ENCODE assay signal across 1 cellular context in the genomic region with DNA sequence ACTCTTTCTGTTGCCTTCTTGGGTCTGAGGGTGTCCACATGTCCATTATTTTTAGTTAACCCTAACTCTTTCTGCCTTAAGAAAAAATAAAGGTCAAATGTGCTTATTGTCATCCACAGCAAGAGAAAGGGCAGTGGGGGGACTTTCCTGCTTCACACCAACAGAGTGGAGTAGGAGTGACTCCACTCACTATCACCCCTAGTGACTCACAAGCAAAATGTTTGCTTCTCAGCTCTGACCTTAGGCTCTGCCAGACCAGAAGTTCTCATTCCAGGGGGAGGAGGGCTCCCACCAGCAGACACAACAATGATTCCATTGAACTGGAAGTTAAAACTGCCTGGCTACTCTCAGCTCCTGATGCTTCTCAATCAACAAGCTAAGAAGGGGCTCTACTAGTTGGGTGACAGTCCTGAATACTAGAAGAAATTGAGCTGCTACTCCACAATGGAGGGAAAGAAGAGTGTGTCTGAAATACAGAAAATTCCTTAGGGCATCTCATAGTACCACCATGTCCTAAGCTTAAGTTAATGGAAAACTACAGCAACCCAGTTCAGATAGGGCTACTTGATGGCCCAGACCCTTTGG.
TF ChIP-seq lines count a peak whose summit lies in the region.

No MANE protein-coding gene starts in this region.

TF ChIP-seq in HepG2, 621 proteins besides CTCF, POLR2A, EP300 and RAD21 (continued from another document and continues in another):
- TF ChIP-seq, protein P1, sequence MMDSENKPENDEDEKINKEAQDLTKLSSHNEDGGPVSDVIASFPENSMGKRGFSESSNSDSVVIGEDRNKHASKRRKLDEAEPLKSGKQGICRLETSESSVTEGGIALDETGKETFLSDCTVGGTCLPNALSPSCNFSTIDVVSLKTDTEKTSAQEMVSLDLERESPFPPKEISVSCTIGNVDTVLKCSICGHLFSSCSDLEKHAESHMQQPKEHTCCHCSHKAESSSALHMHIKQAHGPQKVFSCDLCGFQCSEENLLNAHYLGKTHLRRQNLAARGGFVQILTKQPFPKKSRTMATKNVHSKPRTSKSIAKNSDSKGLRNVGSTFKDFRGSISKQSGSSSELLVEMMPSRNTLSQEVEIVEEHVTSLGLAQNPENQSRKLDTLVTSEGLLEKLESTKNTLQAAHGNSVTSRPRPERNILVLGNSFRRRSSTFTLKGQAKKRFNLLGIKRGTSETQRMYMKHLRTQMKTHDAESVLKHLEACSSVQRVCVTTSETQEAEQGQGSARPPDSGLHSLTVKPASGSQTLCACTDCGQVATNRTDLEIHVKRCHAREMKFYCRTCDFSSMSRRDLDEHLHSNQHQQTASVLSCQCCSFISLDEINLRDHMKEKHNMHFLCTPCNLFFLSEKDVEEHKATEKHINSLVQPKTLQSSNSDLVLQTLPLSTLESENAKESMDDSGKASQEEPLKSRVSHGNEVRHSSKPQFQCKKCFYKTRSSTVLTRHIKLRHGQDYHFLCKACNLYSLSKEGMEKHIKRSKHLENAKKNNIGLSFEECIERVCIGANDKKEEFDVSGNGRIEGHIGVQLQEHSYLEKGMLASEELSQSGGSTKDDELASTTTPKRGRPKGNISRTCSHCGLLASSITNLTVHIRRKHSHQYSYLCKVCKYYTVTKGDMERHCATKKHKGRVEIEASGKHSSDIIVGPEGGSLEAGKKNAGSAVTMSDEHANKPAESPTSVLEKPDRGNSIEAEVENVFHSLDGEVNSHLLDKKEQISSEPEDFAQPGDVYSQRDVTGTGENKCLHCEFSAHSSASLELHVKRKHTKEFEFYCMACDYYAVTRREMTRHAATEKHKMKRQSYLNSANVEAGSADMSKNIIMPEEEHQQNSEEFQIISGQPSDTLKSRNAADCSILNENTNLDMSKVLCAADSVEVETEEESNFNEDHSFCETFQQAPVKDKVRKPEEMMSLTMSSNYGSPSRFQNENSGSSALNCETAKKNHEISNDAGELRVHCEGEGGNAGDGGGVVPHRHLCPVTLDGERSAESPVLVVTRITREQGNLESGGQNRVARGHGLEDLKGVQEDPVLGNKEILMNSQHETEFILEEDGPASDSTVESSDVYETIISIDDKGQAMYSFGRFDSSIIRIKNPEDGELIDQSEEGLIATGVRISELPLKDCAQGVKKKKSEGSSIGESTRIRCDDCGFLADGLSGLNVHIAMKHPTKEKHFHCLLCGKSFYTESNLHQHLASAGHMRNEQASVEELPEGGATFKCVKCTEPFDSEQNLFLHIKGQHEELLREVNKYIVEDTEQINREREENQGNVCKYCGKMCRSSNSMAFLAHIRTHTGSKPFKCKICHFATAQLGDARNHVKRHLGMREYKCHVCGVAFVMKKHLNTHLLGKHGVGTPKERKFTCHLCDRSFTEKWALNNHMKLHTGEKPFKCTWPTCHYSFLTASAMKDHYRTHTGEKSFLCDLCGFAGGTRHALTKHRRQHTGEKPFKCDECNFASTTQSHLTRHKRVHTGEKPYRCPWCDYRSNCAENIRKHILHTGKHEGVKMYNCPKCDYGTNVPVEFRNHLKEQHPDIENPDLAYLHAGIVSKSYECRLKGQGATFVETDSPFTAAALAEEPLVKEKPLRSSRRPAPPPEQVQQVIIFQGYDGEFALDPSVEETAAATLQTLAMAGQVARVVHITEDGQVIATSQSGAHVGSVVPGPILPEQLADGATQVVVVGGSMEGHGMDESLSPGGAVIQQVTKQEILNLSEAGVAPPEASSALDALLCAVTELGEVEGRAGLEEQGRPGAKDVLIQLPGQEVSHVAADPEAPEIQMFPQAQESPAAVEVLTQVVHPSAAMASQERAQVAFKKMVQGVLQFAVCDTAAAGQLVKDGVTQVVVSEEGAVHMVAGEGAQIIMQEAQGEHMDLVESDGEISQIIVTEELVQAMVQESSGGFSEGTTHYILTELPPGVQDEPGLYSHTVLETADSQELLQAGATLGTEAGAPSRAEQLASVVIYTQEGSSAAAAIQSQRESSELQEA (CRISPR knock-in tag; IDR thresholded peaks at IDR 0.05; ENCODE audit: not compliant biosample characterization) = no peak
- TF ChIP-seq NFYC (CRISPR knock-in tag; IDR thresholded peaks at IDR 0.05) (no peak), ZNF441 (CRISPR knock-in tag; IDR thresholded peaks at IDR 0.05; ENCODE audit: borderline replicate concordance) (no peak), MXI1 (IDR thresholded peaks at IDR 0.05; ENCODE audit: borderline replicate concordance, low read depth, low read length) (no peak), SALL1 (CRISPR knock-in tag; IDR thresholded peaks at IDR 0.05) (peak; percentile 82), PAF1 (CRISPR knock-in tag; IDR thresholded peaks at IDR 0.05) (no peak), ZNF160 (CRISPR knock-in tag; IDR thresholded peaks at IDR 0.05) (no peak), AGO2 (optimal IDR thresholded peaks at IDR 0.05; ENCODE audit: low read depth, low read length) (no peak), HDAC1 (CRISPR knock-in tag; IDR thresholded peaks at IDR 0.05) (0 out of 2 replicates have a peak, but pooled peaks have one; percentile 39), ZNF879 (CRISPR knock-in tag; IDR thresholded peaks at IDR 0.05) (no peak), REL (CRISPR knock-in tag; conservative IDR thresholded peaks at IDR 0.05) (no peak), NR2F1 (CRISPR knock-in tag; IDR thresholded peaks at IDR 0.05) (peak; percentile 60 to 79; a peak in 3 of 4 replicates), CREB1 (IDR thresholded peaks at IDR 0.05) (peak; percentile 22; the same call in 1 of the 2 replicates), CREB1 (CRISPR knock-in tag; IDR thresholded peaks at IDR 0.05) (peak; percentile 61), TSC22D2 (CRISPR knock-in tag; IDR thresholded peaks at IDR 0.05; ENCODE audit: borderline replicate concordance) (peak; percentile 75; the same call in 1 of the 2 replicates), RARA (CRISPR knock-in tag; IDR thresholded peaks at IDR 0.05) (peak; percentile 92), ZNF263 (CRISPR knock-in tag; IDR thresholded peaks at IDR 0.05) (peak; percentile 82; the same call in 1 of the 2 replicates), RBFOX2 (IDR thresholded peaks at IDR 0.05; ENCODE audit: low read depth, low read length) (no peak), ZNF33A (CRISPR knock-in tag; IDR thresholded peaks at IDR 0.05; ENCODE audit: borderline replicate concordance) (no peak), TBX2 (CRISPR knock-in tag; IDR thresholded peaks at IDR 0.05; ENCODE audit: borderline replicate concordance) (peak; percentile 79), ZFP36L2 (CRISPR knock-in tag; IDR thresholded peaks at IDR 0.05) (no peak), ZNF557 (CRISPR knock-in tag; IDR thresholded peaks at IDR 0.05) (no peak), PHF20 (CRISPR knock-in tag; IDR thresholded peaks at IDR 0.05) (no peak), ZNF230 (CRISPR knock-in tag; IDR thresholded peaks at IDR 0.05) (no peak), ZNF563 (CRISPR knock-in tag; IDR thresholded peaks at IDR 0.05) (no peak)
- TF ChIP-seq, protein P2, sequence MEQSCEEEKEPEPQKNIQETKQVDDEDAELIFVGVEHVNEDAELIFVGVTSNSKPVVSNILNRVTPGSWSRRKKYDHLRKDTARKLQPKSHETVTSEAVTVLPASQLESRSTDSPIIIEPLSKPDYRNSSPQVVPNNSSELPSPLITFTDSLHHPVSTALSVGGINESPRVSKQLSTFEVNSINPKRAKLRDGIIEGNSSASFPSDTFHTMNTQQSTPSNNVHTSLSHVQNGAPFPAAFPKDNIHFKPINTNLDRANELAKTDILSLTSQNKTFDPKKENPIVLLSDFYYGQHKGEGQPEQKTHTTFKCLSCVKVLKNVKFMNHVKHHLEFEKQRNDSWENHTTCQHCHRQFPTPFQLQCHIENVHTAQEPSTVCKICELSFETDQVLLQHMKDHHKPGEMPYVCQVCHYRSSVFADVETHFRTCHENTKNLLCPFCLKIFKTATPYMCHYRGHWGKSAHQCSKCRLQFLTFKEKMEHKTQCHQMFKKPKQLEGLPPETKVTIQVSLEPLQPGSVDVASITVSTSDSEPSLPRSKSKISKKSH (CRISPR knock-in tag; IDR thresholded peaks at IDR 0.05; ENCODE audit: borderline replicate concordance) = no peak
- TF ChIP-seq, protein P3, sequence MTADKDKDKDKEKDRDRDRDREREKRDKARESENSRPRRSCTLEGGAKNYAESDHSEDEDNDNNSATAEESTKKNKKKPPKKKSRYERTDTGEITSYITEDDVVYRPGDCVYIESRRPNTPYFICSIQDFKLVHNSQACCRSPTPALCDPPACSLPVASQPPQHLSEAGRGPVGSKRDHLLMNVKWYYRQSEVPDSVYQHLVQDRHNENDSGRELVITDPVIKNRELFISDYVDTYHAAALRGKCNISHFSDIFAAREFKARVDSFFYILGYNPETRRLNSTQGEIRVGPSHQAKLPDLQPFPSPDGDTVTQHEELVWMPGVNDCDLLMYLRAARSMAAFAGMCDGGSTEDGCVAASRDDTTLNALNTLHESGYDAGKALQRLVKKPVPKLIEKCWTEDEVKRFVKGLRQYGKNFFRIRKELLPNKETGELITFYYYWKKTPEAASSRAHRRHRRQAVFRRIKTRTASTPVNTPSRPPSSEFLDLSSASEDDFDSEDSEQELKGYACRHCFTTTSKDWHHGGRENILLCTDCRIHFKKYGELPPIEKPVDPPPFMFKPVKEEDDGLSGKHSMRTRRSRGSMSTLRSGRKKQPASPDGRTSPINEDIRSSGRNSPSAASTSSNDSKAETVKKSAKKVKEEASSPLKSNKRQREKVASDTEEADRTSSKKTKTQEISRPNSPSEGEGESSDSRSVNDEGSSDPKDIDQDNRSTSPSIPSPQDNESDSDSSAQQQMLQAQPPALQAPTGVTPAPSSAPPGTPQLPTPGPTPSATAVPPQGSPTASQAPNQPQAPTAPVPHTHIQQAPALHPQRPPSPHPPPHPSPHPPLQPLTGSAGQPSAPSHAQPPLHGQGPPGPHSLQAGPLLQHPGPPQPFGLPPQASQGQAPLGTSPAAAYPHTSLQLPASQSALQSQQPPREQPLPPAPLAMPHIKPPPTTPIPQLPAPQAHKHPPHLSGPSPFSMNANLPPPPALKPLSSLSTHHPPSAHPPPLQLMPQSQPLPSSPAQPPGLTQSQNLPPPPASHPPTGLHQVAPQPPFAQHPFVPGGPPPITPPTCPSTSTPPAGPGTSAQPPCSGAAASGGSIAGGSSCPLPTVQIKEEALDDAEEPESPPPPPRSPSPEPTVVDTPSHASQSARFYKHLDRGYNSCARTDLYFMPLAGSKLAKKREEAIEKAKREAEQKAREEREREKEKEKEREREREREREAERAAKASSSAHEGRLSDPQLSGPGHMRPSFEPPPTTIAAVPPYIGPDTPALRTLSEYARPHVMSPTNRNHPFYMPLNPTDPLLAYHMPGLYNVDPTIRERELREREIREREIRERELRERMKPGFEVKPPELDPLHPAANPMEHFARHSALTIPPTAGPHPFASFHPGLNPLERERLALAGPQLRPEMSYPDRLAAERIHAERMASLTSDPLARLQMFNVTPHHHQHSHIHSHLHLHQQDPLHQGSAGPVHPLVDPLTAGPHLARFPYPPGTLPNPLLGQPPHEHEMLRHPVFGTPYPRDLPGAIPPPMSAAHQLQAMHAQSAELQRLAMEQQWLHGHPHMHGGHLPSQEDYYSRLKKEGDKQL (CRISPR knock-in tag; IDR thresholded peaks at IDR 0.05; ENCODE audit: low read depth) = no peak; the same call in 1 of the 2 replicates
- TF ChIP-seq, protein P4, sequence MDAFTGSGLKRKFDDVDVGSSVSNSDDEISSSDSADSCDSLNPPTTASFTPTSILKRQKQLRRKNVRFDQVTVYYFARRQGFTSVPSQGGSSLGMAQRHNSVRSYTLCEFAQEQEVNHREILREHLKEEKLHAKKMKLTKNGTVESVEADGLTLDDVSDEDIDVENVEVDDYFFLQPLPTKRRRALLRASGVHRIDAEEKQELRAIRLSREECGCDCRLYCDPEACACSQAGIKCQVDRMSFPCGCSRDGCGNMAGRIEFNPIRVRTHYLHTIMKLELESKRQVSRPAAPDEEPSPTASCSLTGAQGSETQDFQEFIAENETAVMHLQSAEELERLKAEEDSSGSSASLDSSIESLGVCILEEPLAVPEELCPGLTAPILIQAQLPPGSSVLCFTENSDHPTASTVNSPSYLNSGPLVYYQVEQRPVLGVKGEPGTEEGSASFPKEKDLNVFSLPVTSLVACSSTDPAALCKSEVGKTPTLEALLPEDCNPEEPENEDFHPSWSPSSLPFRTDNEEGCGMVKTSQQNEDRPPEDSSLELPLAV (CRISPR knock-in tag; conservative IDR thresholded peaks at IDR 0.05; ENCODE audit: low read depth) = no peak
- TF ChIP-seq, protein P5, sequence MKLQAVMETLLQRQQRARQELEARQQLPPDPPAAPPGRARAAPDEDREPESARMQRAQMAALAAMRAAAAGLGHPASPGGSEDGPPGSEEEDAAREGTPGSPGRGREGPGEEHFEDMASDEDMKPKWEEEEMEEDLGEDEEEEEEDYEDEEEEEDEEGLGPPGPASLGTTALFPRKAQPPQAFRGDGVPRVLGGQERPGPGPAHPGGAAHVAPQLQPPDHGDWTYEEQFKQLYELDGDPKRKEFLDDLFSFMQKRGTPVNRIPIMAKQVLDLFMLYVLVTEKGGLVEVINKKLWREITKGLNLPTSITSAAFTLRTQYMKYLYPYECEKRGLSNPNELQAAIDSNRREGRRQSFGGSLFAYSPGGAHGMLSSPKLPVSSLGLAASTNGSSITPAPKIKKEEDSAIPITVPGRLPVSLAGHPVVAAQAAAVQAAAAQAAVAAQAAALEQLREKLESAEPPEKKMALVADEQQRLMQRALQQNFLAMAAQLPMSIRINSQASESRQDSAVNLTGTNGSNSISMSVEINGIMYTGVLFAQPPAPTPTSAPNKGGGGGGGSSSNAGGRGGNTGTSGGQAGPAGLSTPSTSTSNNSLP (IDR thresholded peaks at IDR 0.05; ENCODE audit: low read depth, low read length) = no peak
- TF ChIP-seq, protein P6, sequence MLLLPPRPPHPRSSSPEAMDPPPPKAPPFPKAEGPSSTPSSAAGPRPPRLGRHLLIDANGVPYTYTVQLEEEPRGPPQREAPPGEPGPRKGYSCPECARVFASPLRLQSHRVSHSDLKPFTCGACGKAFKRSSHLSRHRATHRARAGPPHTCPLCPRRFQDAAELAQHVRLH (CRISPR knock-in tag; IDR thresholded peaks at IDR 0.05; ENCODE audit: borderline replicate concordance, low read depth) = peak; percentile 64; the same call in 1 of the 2 replicates
- TF ChIP-seq, protein P7, sequence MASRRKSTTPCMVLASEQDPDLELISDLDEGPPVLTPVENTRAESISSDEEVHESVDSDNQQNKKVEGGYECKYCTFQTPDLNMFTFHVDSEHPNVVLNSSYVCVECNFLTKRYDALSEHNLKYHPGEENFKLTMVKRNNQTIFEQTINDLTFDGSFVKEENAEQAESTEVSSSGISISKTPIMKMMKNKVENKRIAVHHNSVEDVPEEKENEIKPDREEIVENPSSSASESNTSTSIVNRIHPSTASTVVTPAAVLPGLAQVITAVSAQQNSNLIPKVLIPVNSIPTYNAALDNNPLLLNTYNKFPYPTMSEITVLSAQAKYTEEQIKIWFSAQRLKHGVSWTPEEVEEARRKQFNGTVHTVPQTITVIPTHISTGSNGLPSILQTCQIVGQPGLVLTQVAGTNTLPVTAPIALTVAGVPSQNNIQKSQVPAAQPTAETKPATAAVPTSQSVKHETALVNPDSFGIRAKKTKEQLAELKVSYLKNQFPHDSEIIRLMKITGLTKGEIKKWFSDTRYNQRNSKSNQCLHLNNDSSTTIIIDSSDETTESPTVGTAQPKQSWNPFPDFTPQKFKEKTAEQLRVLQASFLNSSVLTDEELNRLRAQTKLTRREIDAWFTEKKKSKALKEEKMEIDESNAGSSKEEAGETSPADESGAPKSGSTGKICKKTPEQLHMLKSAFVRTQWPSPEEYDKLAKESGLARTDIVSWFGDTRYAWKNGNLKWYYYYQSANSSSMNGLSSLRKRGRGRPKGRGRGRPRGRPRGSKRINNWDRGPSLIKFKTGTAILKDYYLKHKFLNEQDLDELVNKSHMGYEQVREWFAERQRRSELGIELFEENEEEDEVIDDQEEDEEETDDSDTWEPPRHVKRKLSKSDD (CRISPR knock-in tag; IDR thresholded peaks at IDR 0.05; ENCODE audit: low read depth) = no peak
- TF ChIP-seq, protein P8, sequence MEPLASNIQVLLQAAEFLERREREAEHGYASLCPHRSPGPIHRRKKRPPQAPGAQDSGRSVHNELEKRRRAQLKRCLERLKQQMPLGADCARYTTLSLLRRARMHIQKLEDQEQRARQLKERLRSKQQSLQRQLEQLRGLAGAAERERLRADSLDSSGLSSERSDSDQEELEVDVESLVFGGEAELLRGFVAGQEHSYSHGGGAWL (CRISPR knock-in tag; IDR thresholded peaks at IDR 0.05) = no peak
- TF ChIP-seq, protein P9, sequence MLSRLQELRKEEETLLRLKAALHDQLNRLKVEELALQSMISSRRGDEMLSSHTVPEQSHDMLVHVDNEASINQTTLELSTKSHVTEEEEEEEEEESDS (CRISPR knock-in tag; IDR thresholded peaks at IDR 0.05; ENCODE audit: borderline replicate concordance) = no peak
